Comparison of ENCODE assay signal across 9 cellular contexts in genomic region chr17:79789943-79790804, GRCh38. TPM values are rescaled to one million over a fixed set of nuclear protein-coding genes. Genes with fewer than 3 reads are reported as not detected.
DNase-seq lines count a peak whose midpoint lies in the region; ATAC-seq lines count a peak whose summit lies in the region.
"Had no signal": no experiment of that assay in that cellular context is flagged by ENCODE, and none has a peak within 500 bp of the region (broad histone marks: within the 10 kb centered on the region; RNA-seq: fewer than 3 reads in every experiment).

No MANE protein-coding gene starts in this region.

- no peak overlapping the region for H3K4me3 Mint-ChIP-seq in activated CD4-positive, alpha-beta T cell treated with anti-CD3 and anti-CD28 coated beads, Interleukin-2, amount 10 ng/mL, durations not matched to agents 7 days and 5 days
- peak overlapping the region in 6 of 10 donors; percentile 4 to 50 (median 28) for H3K4me3 Mint-ChIP-seq in naive thymus-derived CD8-positive, alpha-beta T cell

- H3K27me3 Mint-ChIP-seq in activated CD4-positive, alpha-beta T cell treated with anti-CD3 and anti-CD28 coated beads, Interleukin-2, amount 10 ng/mL, durations not matched to agents 7 days and 5 days: peaks cover 55% of the 10 kb centered on the region
- peaks cover 21 to 62% (median 35%) of the 10 kb centered on the region in 5 donors for H3K27me3 Mint-ChIP-seq in naive thymus-derived CD8-positive, alpha-beta T cell

- H3K27ac Mint-ChIP-seq in activated CD4-positive, alpha-beta T cell treated with anti-CD3 and anti-CD28 coated beads, Interleukin-2, amount 10 ng/mL, durations not matched to agents 7 days and 5 days: peak overlapping the region; percentile 46
- no peak overlapping the region for H3K27ac Mint-ChIP-seq in naive thymus-derived CD8-positive, alpha-beta T cell
- H3K27ac Mint-ChIP-seq: activated naive CD8-positive, alpha-beta T cell had no signal

- peaks cover 2% of the 10 kb centered on the region for H3K4me1 Mint-ChIP-seq in activated CD4-positive, alpha-beta T cell treated with anti-CD3 and anti-CD28 coated beads, Interleukin-2, amount 10 ng/mL, durations not matched to agents 7 days and 5 days
- H3K4me1 Mint-ChIP-seq in naive thymus-derived CD8-positive, alpha-beta T cell: peaks cover 3 to 22% (median 16%) of the 10 kb centered on the region in 4 donors

- POLR2A ChIA-PET in activated CD4-positive, alpha-beta T cell treated with anti-CD3 and anti-CD28 coated beads, Interleukin-2, amount 10 ng/mL, durations not matched to agents 7 days and 5 days (lab: Charles Lee): no interaction called here
- POLR2A ChIA-PET in naive thymus-derived CD8-positive, alpha-beta T cell (lab: Charles Lee): interaction anchor here (0.7 to 1.0 kb wide), 2 partner anchors 12 to 47 kb away, joined by 3 to 5 read pairs; no protein-coding TSS in a partner anchor

- no peaks in the 10 kb centered on the region for H3K9me3 Mint-ChIP-seq in activated CD4-positive, alpha-beta T cell treated with anti-CD3 and anti-CD28 coated beads, Interleukin-2, amount 10 ng/mL, durations not matched to agents 7 days and 5 days
- H3K9me3 Mint-ChIP-seq in naive thymus-derived CD8-positive, alpha-beta T cell: no peaks in the 10 kb centered on the region

- peaks cover 3% of the 10 kb centered on the region for H3K36me3 Mint-ChIP-seq in activated CD4-positive, alpha-beta T cell treated with anti-CD3 and anti-CD28 coated beads, Interleukin-2, amount 10 ng/mL, durations not matched to agents 7 days and 5 days (ENCODE audit: low read depth)
- peaks cover 0 to 4% (median 0%) of the 10 kb centered on the region in 3 donors for H3K36me3 Mint-ChIP-seq in naive thymus-derived CD8-positive, alpha-beta T cell

- CTCF ChIA-PET in activated CD4-positive, alpha-beta T cell treated with anti-CD3 and anti-CD28 coated beads, Interleukin-2, amount 10 ng/mL, durations not matched to agents 7 days and 5 days (lab: Charles Lee): interaction anchor here (0.8 to 2.3 kb wide), 6 partner anchors 9 to 44 kb away, joined by 3 to 8 read pairs (median 4); no protein-coding TSS in a partner anchor

- peak; percentile 31 to 34 for ATAC-seq in naive thymus-derived CD8-positive, alpha-beta T cell
- no peak for ATAC-seq in HG03097 (IDR thresholded peaks at IDR 0.05; ENCODE audit: low FRiP score, unreplicated experiment)
- ATAC-seq in HG02642 (IDR thresholded peaks at IDR 0.05; ENCODE audit: poor library complexity, unreplicated experiment): no peak

- DNase-seq in activated CD4-positive, alpha-beta T cell treated with anti-CD3 and anti-CD28 coated beads, Interleukin-2, amount 10 ng/mL, durations not matched to agents 7 days and 5 days: no peak
- no peak for DNase-seq in activated CD4-positive, alpha-beta T cell treated with anti-CD3 and anti-CD28 coated beads, Interleukin-2, amount 50 U/mL, for 1 hour
- DNase-seq in NCI-H82 treated with DMSO at 0.1 percent for 48 hours (lab: John Stamatoyannopoulos, UW; ENCODE audit: unreplicated experiment): peak; percentile 41
- peak; percentile 81 for DNase-seq in epidermal melanocyte (ENCODE audit: insufficient read length, low spot score)
- peak in 1 of 10 donors; percentile 15 for DNase-seq in naive thymus-derived CD8-positive, alpha-beta T cell
- DNase-seq in NCI-H1436 treated with DMSO at 0.1 percent for 48 hours (lab: John Stamatoyannopoulos, UW): no peak

RNA-seq across cellular contexts. Expression of gene CBX8, which starts 6.7 kb away (rescaled TPM):
- total RNA-seq in activated CD4-positive, alpha-beta T cell treated with anti-CD3 and anti-CD28 coated beads, Interleukin-2, amount 10 ng/mL, durations not matched to agents 7 days and 5 days: 1 to 10 TPM; 4.3 to 6.4 TPM
- total RNA-seq in naive thymus-derived CD8-positive, alpha-beta T cell: 1 to 10 TPM; 2.0 to 2.4 TPM
- 1 to 10 TPM in 1 of 3 donors, under 1 TPM in 2; 0.13 to 1.4 (median 0.77) TPM for polyA plus RNA-seq in naive thymus-derived CD8-positive, alpha-beta T cell

RNA-seq across cellular contexts. Expression of gene CBX2, which starts 12.2 kb away (rescaled TPM):
- 1 to 10 TPM; 4.6 to 5.5 TPM for total RNA-seq in activated CD4-positive, alpha-beta T cell treated with anti-CD3 and anti-CD28 coated beads, Interleukin-2, amount 10 ng/mL, durations not matched to agents 7 days and 5 days
- total RNA-seq in naive thymus-derived CD8-positive, alpha-beta T cell: 1 to 10 TPM; 1.2 to 1.6 TPM
- polyA plus RNA-seq in naive thymus-derived CD8-positive, alpha-beta T cell: under 1 TPM; 0.16 to 0.60 (median 0.46) TPM

RNA-seq across cellular contexts. Expression of gene CBX4, which starts 49.1 kb away (rescaled TPM):
- 10 to 100 TPM; 35.0 TPM for total RNA-seq in activated CD4-positive, alpha-beta T cell treated with anti-CD3 and anti-CD28 coated beads, Interleukin-2, amount 10 ng/mL, durations not matched to agents 7 days and 5 days
- total RNA-seq in naive thymus-derived CD8-positive, alpha-beta T cell: 10 to 100 TPM; 78.6 to 80.7 TPM
- 10 to 100 TPM in 1 of 3 donors, 1 to 10 TPM in 2; 4.3 to 16.0 (median 9.3) TPM for polyA plus RNA-seq in naive thymus-derived CD8-positive, alpha-beta T cell

RNA-seq across cellular contexts. Expression of gene ENPP7, which starts 59.4 kb away (rescaled TPM):
- total RNA-seq in activated CD4-positive, alpha-beta T cell treated with anti-CD3 and anti-CD28 coated beads, Interleukin-2, amount 10 ng/mL, durations not matched to agents 7 days and 5 days: not detected
- total RNA-seq in naive thymus-derived CD8-positive, alpha-beta T cell: under 1 TPM in 1 of 2 experiments, not detected in 1; 0.29 TPM
- polyA plus RNA-seq in naive thymus-derived CD8-positive, alpha-beta T cell: not detected

Comparison
In these comparisons a context has a peak if more than half of its experiments do, and no peak if none do; other contexts are left out.
1. DNase-seq: peak in NCI-H82 treated with DMSO at 0.1 percent for 48 hours (single experiment) and epidermal melanocyte (single experiment); none in activated CD4-positive, alpha-beta T cell treated with anti-CD3 and anti-CD28 coated beads, Interleukin-2, amount 10 ng/mL, durations not matched to agents 7 days and 5 days (single experiment), activated CD4-positive, alpha-beta T cell treated with anti-CD3 and anti-CD28 coated beads, Interleukin-2, amount 50 U/mL, for 1 hour (single experiment) and NCI-H1436 treated with DMSO at 0.1 percent for 48 hours (single experiment).
2. ATAC-seq: peak in naive thymus-derived CD8-positive, alpha-beta T cell (2 of 2); none in HG03097 (single experiment) and HG02642 (single experiment).